ENCODE assay signal across 11 cellular contexts in genomic region chr7:137996871-137997270, GRCh38. TPM values are rescaled to one million over a fixed set of nuclear protein-coding genes. Genes with fewer than 3 reads are reported as not detected.
DNase-seq lines count a peak whose midpoint lies in the region; ATAC-seq and TF ChIP-seq lines count a peak whose summit lies in the region.
"Had no signal": no experiment of that assay in that cellular context is flagged by ENCODE, and none has a peak within 500 bp of the region (broad histone marks: within the 10 kb centered on the region; RNA-seq: fewer than 3 reads in every experiment).

No MANE protein-coding gene starts in this region.

- H3K4me3 ChIP-seq in muscle layer of duodenum (ENCODE audit: low read depth in 1 of 2, low read length in 2 of 2) (peak overlapping the region in 1 of 2 donors; percentile 17), transverse colon (no peak overlapping the region)
- H3K4me3 ChIP-seq: A549 had no signal

- peaks cover 1 to 11% of the 10 kb centered on the region in 2 donors for H3K36me3 Mint-ChIP-seq in activated T-cell treated with anti-CD3 and anti-CD28 coated beads, Interleukin-2, amount 50 U/mL, for 72 hours (ENCODE audit: insufficient read depth in 2 of 2)
- H3K36me3 Mint-ChIP-seq in activated T-helper 17 cell treated with anti-CD3 and anti-CD28 coated beads, Interleukin-2, amount 50 U/mL, for 72 hours (ENCODE audit: low read depth): peaks cover 19% of the 10 kb centered on the region

- H3K4me1 ChIP-seq in muscle layer of duodenum (ENCODE audit: control insufficient read depth in 1 of 2, insufficient read depth in 2 of 2, low read length in 2 of 2) (peaks cover 23 to 59% of the 10 kb centered on the region in 2 donors), transverse colon (peaks cover 20 to 73% (median 40%) of the 10 kb centered on the region in 4 donors)

- H3K36me3 ChIP-seq in muscle layer of duodenum (ENCODE audit: control insufficient read depth in 1 of 2, insufficient read depth in 2 of 2, low read length in 2 of 2): peaks cover 0 to 9% of the 10 kb centered on the region in 2 donors
- no peaks in the 10 kb centered on the region for H3K36me3 ChIP-seq in transverse colon

- no peaks in the 10 kb centered on the region for H3K9me3 Mint-ChIP-seq in activated T-cell treated with anti-CD3 and anti-CD28 coated beads, Interleukin-2, amount 50 U/mL, for 72 hours
- H3K9me3 Mint-ChIP-seq in activated T-helper 17 cell treated with anti-CD3 and anti-CD28 coated beads, Interleukin-2, amount 50 U/mL, for 72 hours: no peaks in the 10 kb centered on the region

- TF ChIP-seq CTCF in transverse colon (IDR thresholded peaks at IDR 0.05): no peak

- peak overlapping the region; percentile 3 to 43 for H3K4me3 Mint-ChIP-seq in activated T-cell treated with anti-CD3 and anti-CD28 coated beads, Interleukin-2, amount 50 U/mL, for 72 hours
- peak overlapping the region; percentile 40 for H3K4me3 Mint-ChIP-seq in activated T-helper 17 cell treated with anti-CD3 and anti-CD28 coated beads, Interleukin-2, amount 50 U/mL, for 72 hours

- H3K4me1 Mint-ChIP-seq in activated T-cell treated with anti-CD3 and anti-CD28 coated beads, Interleukin-2, amount 50 U/mL, for 72 hours (ENCODE audit: low read depth): peaks cover 64% of the 10 kb centered on the region
- peaks cover 49% of the 10 kb centered on the region for H3K4me1 Mint-ChIP-seq in activated T-helper 17 cell treated with anti-CD3 and anti-CD28 coated beads, Interleukin-2, amount 50 U/mL, for 72 hours

- ATAC-seq in activated T-cell treated with anti-CD3 and anti-CD28 coated beads, Interleukin-2, amount 50 U/mL, for 72 hours (replicated peaks in 1 of 2): no peak
- ATAC-seq in activated T-helper 17 cell treated with anti-CD3 and anti-CD28 coated beads, Interleukin-2, amount 50 U/mL, for 72 hours (replicated peaks): no peak
- no peak for ATAC-seq in HG02885 (IDR thresholded peaks at IDR 0.05; ENCODE audit: poor library complexity, unreplicated experiment)
- ATAC-seq in GM18868 (IDR thresholded peaks at IDR 0.05; ENCODE audit: unreplicated experiment): no peak
- ATAC-seq: A549 had no signal

- in situ Hi-C loops in transverse colon (cut with MboI; ENCODE audit: low pct_ligation_motif_present in 1 of 4, low pct_unique_long_range_greater_than_20kb in 1 of 4, low sequenced_read_pairs in 3 of 4): loop anchor here in 1 of 4 donors (10.0 kb wide), 1 partner anchor 62 kb away; no protein-coding TSS in a partner anchor

- H3K27ac Mint-ChIP-seq in activated T-cell treated with anti-CD3 and anti-CD28 coated beads, Interleukin-2, amount 50 U/mL, for 72 hours: no peak overlapping the region
- H3K27ac Mint-ChIP-seq in activated T-helper 17 cell treated with anti-CD3 and anti-CD28 coated beads, Interleukin-2, amount 50 U/mL, for 72 hours: peak overlapping the region; percentile 5

- DNase-seq in activated T-cell treated with anti-CD3 and anti-CD28 coated beads, Interleukin-2, amount 50 U/mL, for 72 hours: no peak
- DNase-seq in activated T-cell treated with anti-CD3 and anti-CD28 coated beads for 4 hours: no peak
- DNase-seq in transverse colon: no peak
- no peak for DNase-seq in KG1 (lab: John Stamatoyannopoulos, UW)
- DNase-seq: activated CD4-positive, alpha-beta T cell treated with anti-CD3 and anti-CD28 coated beads, Interleukin-2, amount 50 U/mL, for 4 hours; retina had no signal

- H3K27ac ChIP-seq in muscle layer of duodenum (ENCODE audit: low read length): peak overlapping the region; percentile 43
- peak overlapping the region; percentile 80 to 99 (median 94) for H3K27ac ChIP-seq in transverse colon
- H3K27ac ChIP-seq: A549 had no signal

- WGBS in transverse colon (ENCODE audit: low coverage in 1 of 2), 2 donors: 53 to 54% methylated on average over 3 of the region's 3 CpGs

- intact Hi-C loops in transverse colon (cut with DNase I; ENCODE audit: low total_unique reads): no loop called here

- H3K9me3 ChIP-seq in muscle layer of duodenum (ENCODE audit: control insufficient read depth in 1 of 2, low read length in 2 of 2): no peaks in the 10 kb centered on the region
- no peaks in the 10 kb centered on the region for H3K9me3 ChIP-seq in transverse colon
- H3K9me3 ChIP-seq: A549 had no signal

- no peak for TF ChIP-seq EP300 in transverse colon (IDR thresholded peaks at IDR 0.05; ENCODE audit: low read depth)

- TF ChIP-seq POLR2A in transverse colon (IDR thresholded peaks at IDR 0.05): no peak

- H3K27me3 ChIP-seq in muscle layer of duodenum (ENCODE audit: low read depth, low read length) (no peaks in the 10 kb centered on the region), transverse colon (no peaks in the 10 kb centered on the region)

- H3K27me3 Mint-ChIP-seq in activated T-cell treated with anti-CD3 and anti-CD28 coated beads, Interleukin-2, amount 50 U/mL, for 72 hours (ENCODE audit: low read depth): no peaks in the 10 kb centered on the region
- H3K27me3 Mint-ChIP-seq in activated T-helper 17 cell treated with anti-CD3 and anti-CD28 coated beads, Interleukin-2, amount 50 U/mL, for 72 hours: no peaks in the 10 kb centered on the region

RNA-seq across cellular contexts. Expression of gene CREB3L2, which starts 5.0 kb away (rescaled TPM):
- 10 to 100 TPM; 49.4 to 55.1 TPM for total RNA-seq in activated T-cell treated with anti-CD3 and anti-CD28 coated beads, Interleukin-2, amount 50 U/mL, for 72 hours
- total RNA-seq in activated T-helper 17 cell treated with anti-CD3 and anti-CD28 coated beads, Interleukin-2, amount 50 U/mL, for 72 hours: 10 to 100 TPM; 26.0 to 38.4 TPM
- total RNA-seq in transverse colon: 10 to 100 TPM; 16.4 to 37.0 (median 19.9) TPM
